Comparison of ENCODE assay signal across 1 cellular context in the genomic region with DNA sequence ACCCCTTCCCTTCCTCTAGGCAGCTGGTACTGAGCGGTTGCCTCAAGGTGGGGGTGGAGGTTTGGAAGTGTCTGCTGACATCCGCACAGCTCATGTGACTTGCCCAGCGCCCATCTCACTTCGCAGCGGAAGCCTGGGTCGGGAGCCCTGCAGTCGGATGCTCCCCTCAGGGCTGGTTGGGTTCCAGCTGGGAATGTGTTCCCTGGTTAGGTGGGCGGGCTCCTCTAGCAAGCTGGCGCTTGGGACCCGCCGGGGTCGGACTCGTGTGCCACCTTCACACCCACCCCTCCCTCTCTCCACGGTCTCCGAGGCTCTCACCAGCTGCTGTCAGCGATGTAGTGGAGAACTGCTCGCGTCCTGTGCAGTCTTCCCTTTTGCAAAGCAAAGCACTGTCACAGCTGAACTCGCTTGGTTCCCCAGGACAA.
TF ChIP-seq lines count a peak whose summit lies in the region.

No MANE protein-coding gene starts in this region.

TF ChIP-seq in HepG2, 621 proteins besides CTCF, POLR2A, EP300 and RAD21:
- TF ChIP-seq, protein P1, sequence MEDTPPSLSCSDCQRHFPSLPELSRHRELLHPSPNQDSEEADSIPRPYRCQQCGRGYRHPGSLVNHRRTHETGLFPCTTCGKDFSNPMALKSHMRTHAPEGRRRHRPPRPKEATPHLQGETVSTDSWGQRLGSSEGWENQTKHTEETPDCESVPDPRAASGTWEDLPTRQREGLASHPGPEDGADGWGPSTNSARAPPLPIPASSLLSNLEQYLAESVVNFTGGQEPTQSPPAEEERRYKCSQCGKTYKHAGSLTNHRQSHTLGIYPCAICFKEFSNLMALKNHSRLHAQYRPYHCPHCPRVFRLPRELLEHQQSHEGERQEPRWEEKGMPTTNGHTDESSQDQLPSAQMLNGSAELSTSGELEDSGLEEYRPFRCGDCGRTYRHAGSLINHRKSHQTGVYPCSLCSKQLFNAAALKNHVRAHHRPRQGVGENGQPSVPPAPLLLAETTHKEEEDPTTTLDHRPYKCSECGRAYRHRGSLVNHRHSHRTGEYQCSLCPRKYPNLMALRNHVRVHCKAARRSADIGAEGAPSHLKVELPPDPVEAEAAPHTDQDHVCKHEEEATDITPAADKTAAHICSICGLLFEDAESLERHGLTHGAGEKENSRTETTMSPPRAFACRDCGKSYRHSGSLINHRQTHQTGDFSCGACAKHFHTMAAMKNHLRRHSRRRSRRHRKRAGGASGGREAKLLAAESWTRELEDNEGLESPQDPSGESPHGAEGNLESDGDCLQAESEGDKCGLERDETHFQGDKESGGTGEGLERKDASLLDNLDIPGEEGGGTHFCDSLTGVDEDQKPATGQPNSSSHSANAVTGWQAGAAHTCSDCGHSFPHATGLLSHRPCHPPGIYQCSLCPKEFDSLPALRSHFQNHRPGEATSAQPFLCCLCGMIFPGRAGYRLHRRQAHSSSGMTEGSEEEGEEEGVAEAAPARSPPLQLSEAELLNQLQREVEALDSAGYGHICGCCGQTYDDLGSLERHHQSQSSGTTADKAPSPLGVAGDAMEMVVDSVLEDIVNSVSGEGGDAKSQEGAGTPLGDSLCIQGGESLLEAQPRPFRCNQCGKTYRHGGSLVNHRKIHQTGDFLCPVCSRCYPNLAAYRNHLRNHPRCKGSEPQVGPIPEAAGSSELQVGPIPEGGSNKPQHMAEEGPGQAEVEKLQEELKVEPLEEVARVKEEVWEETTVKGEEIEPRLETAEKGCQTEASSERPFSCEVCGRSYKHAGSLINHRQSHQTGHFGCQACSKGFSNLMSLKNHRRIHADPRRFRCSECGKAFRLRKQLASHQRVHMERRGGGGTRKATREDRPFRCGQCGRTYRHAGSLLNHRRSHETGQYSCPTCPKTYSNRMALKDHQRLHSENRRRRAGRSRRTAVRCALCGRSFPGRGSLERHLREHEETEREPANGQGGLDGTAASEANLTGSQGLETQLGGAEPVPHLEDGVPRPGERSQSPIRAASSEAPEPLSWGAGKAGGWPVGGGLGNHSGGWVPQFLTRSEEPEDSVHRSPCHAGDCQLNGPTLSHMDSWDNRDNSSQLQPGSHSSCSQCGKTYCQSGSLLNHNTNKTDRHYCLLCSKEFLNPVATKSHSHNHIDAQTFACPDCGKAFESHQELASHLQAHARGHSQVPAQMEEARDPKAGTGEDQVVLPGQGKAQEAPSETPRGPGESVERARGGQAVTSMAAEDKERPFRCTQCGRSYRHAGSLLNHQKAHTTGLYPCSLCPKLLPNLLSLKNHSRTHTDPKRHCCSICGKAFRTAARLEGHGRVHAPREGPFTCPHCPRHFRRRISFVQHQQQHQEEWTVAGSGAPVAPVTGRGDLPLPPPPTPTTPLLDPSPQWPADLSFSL (CRISPR knock-in tag; IDR thresholded peaks at IDR 0.05) = no peak
- TF ChIP-seq LCORL (IDR thresholded peaks at IDR 0.05) = no peak
- no peak for TF ChIP-seq LCORL (CRISPR knock-in tag; IDR thresholded peaks at IDR 0.05)
- TF ChIP-seq HNRNPL (IDR thresholded peaks at IDR 0.05; ENCODE audit: low read depth, low read length) = 0 out of 2 replicates have a peak, but pooled peaks have one; percentile 31
- 0 out of 2 replicates have a peak, but pooled peaks have one; percentile 1 for TF ChIP-seq MAZ (IDR thresholded peaks at IDR 0.05; ENCODE audit: borderline replicate concordance, low read depth, low read length)
- TF ChIP-seq MAZ (CRISPR knock-in tag; IDR thresholded peaks at IDR 0.05; ENCODE audit: low read depth) = no peak
- TF ChIP-seq, protein P2, sequence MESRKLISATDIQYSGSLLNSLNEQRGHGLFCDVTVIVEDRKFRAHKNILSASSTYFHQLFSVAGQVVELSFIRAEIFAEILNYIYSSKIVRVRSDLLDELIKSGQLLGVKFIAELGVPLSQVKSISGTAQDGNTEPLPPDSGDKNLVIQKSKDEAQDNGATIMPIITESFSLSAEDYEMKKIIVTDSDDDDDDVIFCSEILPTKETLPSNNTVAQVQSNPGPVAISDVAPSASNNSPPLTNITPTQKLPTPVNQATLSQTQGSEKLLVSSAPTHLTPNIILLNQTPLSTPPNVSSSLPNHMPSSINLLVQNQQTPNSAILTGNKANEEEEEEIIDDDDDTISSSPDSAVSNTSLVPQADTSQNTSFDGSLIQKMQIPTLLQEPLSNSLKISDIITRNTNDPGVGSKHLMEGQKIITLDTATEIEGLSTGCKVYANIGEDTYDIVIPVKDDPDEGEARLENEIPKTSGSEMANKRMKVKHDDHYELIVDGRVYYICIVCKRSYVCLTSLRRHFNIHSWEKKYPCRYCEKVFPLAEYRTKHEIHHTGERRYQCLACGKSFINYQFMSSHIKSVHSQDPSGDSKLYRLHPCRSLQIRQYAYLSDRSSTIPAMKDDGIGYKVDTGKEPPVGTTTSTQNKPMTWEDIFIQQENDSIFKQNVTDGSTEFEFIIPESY (CRISPR knock-in tag; IDR thresholded peaks at IDR 0.05) = peak; percentile 47; the same call in 1 of the 2 replicates
- peak; percentile 37; the same call in 1 of the 2 replicates for TF ChIP-seq ZBTB38 (CRISPR knock-in tag; IDR thresholded peaks at IDR 0.05)
- peak; percentile 53 for TF ChIP-seq SRSF1 (optimal IDR thresholded peaks at IDR 0.05; ENCODE audit: low read depth, low read length)
TF ChIP-seq in HepG2: peak in this region for 5.
